Comparison of ENCODE assay signal across 8 cellular contexts in the genomic region with DNA sequence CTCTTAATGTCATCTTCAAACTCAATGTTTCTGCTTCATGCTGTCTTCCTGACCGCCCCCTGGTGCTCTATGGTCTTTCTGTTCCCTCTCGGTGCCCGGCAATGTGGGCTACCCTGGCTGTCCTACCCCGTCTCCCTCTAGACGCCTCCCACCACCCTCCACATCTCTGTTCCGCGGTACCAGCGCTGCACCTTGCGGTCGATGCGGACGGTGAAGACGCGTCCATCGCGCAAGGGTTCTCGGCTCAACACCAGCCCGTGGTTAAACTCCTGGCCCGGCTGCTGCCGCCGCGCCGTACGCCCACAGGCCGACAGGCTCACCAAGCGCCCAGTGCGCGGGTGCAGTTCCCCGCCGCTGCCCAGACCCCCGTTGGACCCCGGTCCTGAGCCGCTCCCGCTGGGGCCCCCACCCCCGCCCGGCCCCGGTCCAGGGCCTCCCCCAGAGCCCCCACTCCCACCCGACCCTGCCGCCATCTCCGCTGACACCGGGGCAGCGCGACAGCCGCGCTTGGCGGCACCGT. TPM values are rescaled to one million over a fixed set of nuclear protein-coding genes. Genes with fewer than 3 reads are reported as not detected.
DNase-seq lines count a peak whose midpoint lies in the region; ATAC-seq and TF ChIP-seq lines count a peak whose summit lies in the region.

A gene (minus strand): TSS at position 496 of the 520 bp plus-strand sequence. CDS start 23 bp downstream, at position 473.

- peak within 1 kb of the TSS; percentile 96 for H3K27ac Mint-ChIP-seq in activated B cell treated with CpG ODN at 0.5 μM for 24 hours

- no peaks in the 10 kb centered on the region for H3K27me3 Mint-ChIP-seq in activated B cell treated with CpG ODN at 0.5 μM for 24 hours

- no peaks in the 10 kb centered on the region for H3K27me3 ChIP-seq in prostate gland (replicated peaks; ENCODE audit: insufficient read depth)

- TF ChIP-seq CTCF in activated B cell treated with CpG ODN at 0.5 μM for 24 hours (IDR thresholded peaks at IDR 0.05) (no peak), prostate gland (IDR thresholded peaks at IDR 0.05) (peak in 1 of 4 experiments; percentile 5)

- under 1% methylated on average over 28 of the region's 47 CpGs for WGBS in prostate gland

- CTCF ChIA-PET in activated B cell treated with CpG ODN at 0.5 μM for 24 hours (lab: Charles Lee): interaction anchor here (1.1 to 3.1 kb wide), 6 partner anchors 11 to 260 kb away, joined by 3 to 19 read pairs (median 4); a partner anchor contains a TSS

- peaks cover 45% of the 10 kb centered on the region for H3K4me1 Mint-ChIP-seq in activated B cell treated with CpG ODN at 0.5 μM for 24 hours

- H3K36me3 Mint-ChIP-seq in activated B cell treated with CpG ODN at 0.5 μM for 24 hours (ENCODE audit: low read depth): peaks cover 39% of the 10 kb centered on the region

- H3K4me3 ChIP-seq in prostate gland: peak within 1 kb of the TSS; percentile 72 to 87

- TF ChIP-seq POLR2A in prostate gland (IDR thresholded peaks at IDR 0.05): no peak

- H3K36me3 ChIP-seq in prostate gland: no peaks in the 10 kb centered on the region

- DNase-seq in activated CD4-positive, alpha-beta T cell treated with anti-CD3 and anti-CD28 coated beads for 48 hours: peak; percentile 55
- DNase-seq in activated CD4-positive, alpha-beta T cell treated with anti-CD3 and anti-CD28 coated beads for 4 hours: no peak
- no peak for DNase-seq in activated B cell treated with CpG ODN at 0.5 μM for 24 hours
- no peak for DNase-seq in Right ventricle myocardium superior
- no peak for DNase-seq in prostate gland (ENCODE audit: low spot score)
- DNase-seq in islet precursor cell: no peak
- no peak for DNase-seq in AG20443 (ENCODE audit: low spot score)

- POLR2A ChIA-PET in activated B cell treated with CpG ODN at 0.5 μM for 24 hours (lab: Charles Lee): interaction anchor here (0.6 to 3.8 kb wide), 27 partner anchors 9 to 844 kb away, joined by 3 to 62 read pairs (median 6); a partner anchor contains a TSS

- H3K9me3 Mint-ChIP-seq in activated B cell treated with CpG ODN at 0.5 μM for 24 hours: no peaks in the 10 kb centered on the region

- peaks cover 6% of the 10 kb centered on the region for H3K4me1 ChIP-seq in prostate gland (replicated peaks)

- H3K27ac ChIP-seq in prostate gland: peak within 1 kb of the TSS; percentile 82 to 84

- ATAC-seq in HG03103 (IDR thresholded peaks at IDR 0.05; ENCODE audit: low read depth, unreplicated experiment) (peak; percentile 10), activated B cell treated with CpG ODN at 0.5 μM for 24 hours (ENCODE audit: low read depth) (peak; percentile 9), Right ventricle myocardium superior (ENCODE audit: poor library complexity) (no peak)

- H3K4me3 Mint-ChIP-seq in activated B cell treated with CpG ODN at 0.5 μM for 24 hours: peak within 1 kb of the TSS; percentile 95

- intact Hi-C loops in activated B cell treated with CpG ODN at 0.5 μM for 24 hours (cut with micrococcal nuclease) (loop anchor here (1.0 to 2.0 kb wide), 11 partner anchors 8 to 359 kb away; a partner anchor contains a TSS), Right ventricle myocardium superior (cut with DNase I) (no loop called here), prostate gland (cut with DNase I) (no loop called here)

- no peaks in the 10 kb centered on the region for H3K9me3 ChIP-seq in prostate gland

RNA-seq across cellular contexts. Expression of the gene that starts here (rescaled TPM):
- total RNA-seq in activated B cell treated with CpG ODN at 0.5 μM for 24 hours (52.8 and 60.1 TPM in 2 replicates), Right ventricle myocardium superior (26.2 TPM), prostate gland (10 to 100 TPM; 15.7 to 36.0 TPM)
